ENCODE assay signal across 8 cellular contexts in the genomic region with DNA sequence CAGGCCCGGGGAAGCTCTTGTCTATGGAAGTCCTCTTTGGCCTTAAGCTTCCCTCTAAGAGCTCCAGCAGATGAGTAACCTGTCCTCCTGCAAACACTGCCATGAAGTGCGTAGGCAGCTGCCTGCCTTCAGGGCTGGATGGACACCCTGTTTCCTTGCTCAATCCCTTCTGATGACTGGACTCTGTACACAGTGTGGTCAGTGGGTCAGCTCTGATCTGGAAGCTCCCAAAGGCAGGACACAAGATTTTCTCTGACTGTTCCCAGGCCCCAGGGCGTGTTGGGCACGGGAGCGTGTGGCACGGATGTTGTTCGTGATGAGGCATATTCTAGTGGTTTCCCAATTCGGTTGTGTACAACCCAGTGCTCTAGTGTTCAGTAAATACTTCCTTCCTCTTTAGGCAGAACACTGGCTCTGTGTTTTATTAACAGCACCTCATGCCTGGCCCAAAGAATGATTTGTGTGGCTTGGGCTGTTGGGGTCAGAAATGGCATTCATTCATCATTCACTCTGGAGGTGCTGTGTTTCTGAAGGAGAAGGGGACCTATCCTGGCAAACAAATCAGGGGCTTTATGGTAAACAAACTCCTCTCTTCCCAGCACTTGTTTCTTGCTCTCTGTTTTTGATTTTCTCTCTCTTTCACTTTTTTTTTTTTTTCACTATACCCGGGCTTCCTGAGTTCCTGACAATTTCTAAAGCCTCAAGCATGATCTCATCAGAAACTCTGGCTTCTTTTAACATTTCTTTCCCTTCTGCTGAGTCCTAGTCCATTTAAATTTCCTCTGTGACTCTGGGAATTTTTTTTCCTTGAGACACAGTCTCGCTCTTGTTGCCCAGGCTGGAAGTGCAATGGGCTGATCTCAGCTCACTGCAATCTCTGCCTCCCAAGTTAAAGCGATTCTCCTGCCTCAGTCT. TPM values are rescaled to one million over a fixed set of nuclear protein-coding genes. Genes with fewer than 3 reads are reported as not detected.
DNase-seq lines count a peak whose midpoint lies in the region; ATAC-seq and TF ChIP-seq lines count a peak whose summit lies in the region.

No MANE protein-coding gene starts in this region.

- no peaks in the 10 kb centered on the region for H3K9me3 ChIP-seq in ascending aorta

- DNase-seq in activated CD4-positive, CD25-positive, alpha-beta regulatory T cell (lab: John Stamatoyannopoulos, UW), result no peak
- DNase-seq in NOMO-1 (lab: John Stamatoyannopoulos, UW; ENCODE audit: unreplicated experiment in 2 of 2) (peak; percentile 78 to 86), ascending aorta (ENCODE audit: low spot score in 2 of 2) (peak; percentile 72 to 87), left colon (no peak), stromal cell of bone marrow (ENCODE audit: low read depth) (peak; percentile 87), HuH-7 (ENCODE audit: low spot score) (no peak), pons (ENCODE audit: low spot score) (no peak)

- no peaks in the 10 kb centered on the region for H3K4me1 ChIP-seq in ascending aorta

- TF ChIP-seq CTCF in ascending aorta (IDR thresholded peaks at IDR 0.05), result no peak

- peak overlapping the region; percentile 52 to 57 for H3K27ac ChIP-seq in ascending aorta

- H3K36me3 ChIP-seq in ascending aorta, result no peaks in the 10 kb centered on the region

- H3K4me3 ChIP-seq in ascending aorta, result no peak overlapping the region

- ATAC-seq in activated CD4-positive, CD25-positive, alpha-beta regulatory T cell treated with anti-CD3 and anti-CD28 coated beads, Interleukin-2, amount 50 U/mL, for 24 hours, result peak; percentile 83 to 92
- peak; percentile 27 for ATAC-seq in left colon

- no peaks in the 10 kb centered on the region for H3K27me3 ChIP-seq in ascending aorta

- intact Hi-C loops in ascending aorta (cut with DNase I) (no loop called here), left colon (cut with DNase I, micrococcal nuclease) (no loop called here)

RNA-seq across cellular contexts. Expression of gene RNF157, which starts 12.0 kb away (rescaled TPM):
- total RNA-seq in ascending aorta (2.4 TPM), left colon (10 to 100 TPM; 23.6 to 89.3 TPM)

RNA-seq across cellular contexts. Expression of gene UBALD2, which starts 12.9 kb away (rescaled TPM):
- 15.9 TPM for total RNA-seq in ascending aorta
- 100 to 1,000 TPM in 1 of 2 donors, 10 to 100 TPM in 1; 75.6 to 113 TPM for total RNA-seq in left colon

RNA-seq across cellular contexts. Expression of gene QRICH2, which starts 55.8 kb away (rescaled TPM):
- total RNA-seq in ascending aorta (10.6 TPM), left colon (1 to 10 TPM; 1.9 to 2.3 TPM)

Comparison
In these comparisons a context has a peak if more than half of its experiments do, and no peak if none do; other contexts are left out.
1. DNase-seq: peak in NOMO-1 (2 of 2), ascending aorta (2 of 2) and stromal cell of bone marrow (single experiment); none in activated CD4-positive, CD25-positive, alpha-beta regulatory T cell (0 of 4), left colon (0 of 2), HuH-7 (single experiment) and pons (single experiment).